ENCODE assay signal across 14 cellular contexts in genomic region chr2:160365691-160366367, GRCh38.
DNase-seq lines count a peak whose midpoint lies in the region; ATAC-seq and TF ChIP-seq lines count a peak whose summit lies in the region.
"Had no signal": no experiment of that assay in that cellular context is flagged by ENCODE, and none has a peak within 500 bp of the region (broad histone marks: within the 10 kb centered on the region; RNA-seq: fewer than 3 reads in every experiment).

No MANE protein-coding gene starts in this region.

- H3K4me1 Mint-ChIP-seq in immature natural killer cell, result peaks cover 86 to 95% of the 10 kb centered on the region in 2 donors
- H3K4me1 Mint-ChIP-seq in stimulated activated naive CD8-positive, alpha-beta T cell treated with anti-CD3 and anti-CD28 coated beads, Interleukin-15, amount 100 ng/mL, for 72 hours, result peaks cover 54% of the 10 kb centered on the region

- peak; percentile 77 to 92 (median 88) for ATAC-seq in psoas muscle
- ATAC-seq in stimulated activated naive CD8-positive, alpha-beta T cell treated with anti-CD3 and anti-CD28 coated beads, Interleukin-15, amount 100 ng/mL, for 72 hours, result no peak
- ATAC-seq in GM19351 (IDR thresholded peaks at IDR 0.05; ENCODE audit: unreplicated experiment), result no peak
- ATAC-seq: activated CD8-positive, alpha-beta T cell treated with anti-CD3 and anti-CD28 coated beads, Interleukin-2, amount 10 ng/mL, durations not matched to agents 7 days and 5 days had no signal

- TF ChIP-seq CTCF in breast epithelium (IDR thresholded peaks at IDR 0.05), result no peak
- no peak for TF ChIP-seq CTCF in psoas muscle (IDR thresholded peaks at IDR 0.05)
- no peak for TF ChIP-seq CTCF in dorsolateral prefrontal cortex (IDR thresholded peaks at IDR 0.05 in 54 of 56, conservative IDR thresholded peaks at IDR 0.05 in 2 of 56; ENCODE audit: low read depth in 1 of 56, partially characterized antibody in 56 of 56)

- H3K9me3 Mint-ChIP-seq in immature natural killer cell, result no peaks in the 10 kb centered on the region
- H3K9me3 Mint-ChIP-seq in stimulated activated naive CD8-positive, alpha-beta T cell treated with anti-CD3 and anti-CD28 coated beads, Interleukin-15, amount 100 ng/mL, for 72 hours, result no peaks in the 10 kb centered on the region
- H3K9me3 Mint-ChIP-seq: activated naive CD4-positive, alpha-beta T cell treated with anti-CD3 and anti-CD28 coated beads, Interleukin-2, amount 10 ng/mL, durations not matched to agents 7 days and 5 days had no signal

- H3K4me3 ChIP-seq in breast epithelium (no peak overlapping the region), psoas muscle (peak overlapping the region; percentile 22), dorsolateral prefrontal cortex (no peak overlapping the region)
- H3K4me3 ChIP-seq: BLaER1 had no signal

- H3K36me3 Mint-ChIP-seq in immature natural killer cell, result peaks cover 4 to 15% (median 14%) of the 10 kb centered on the region in 3 donors

- H3K36me3 ChIP-seq in breast epithelium (no peaks in the 10 kb centered on the region), psoas muscle (ENCODE audit: insufficient read depth in 1 of 2, low read depth in 1 of 2) (peaks cover 0 to 4% of the 10 kb centered on the region in 2 donors)

- peak overlapping the region; percentile 8 to 41 for H3K27ac ChIP-seq in breast epithelium
- H3K27ac ChIP-seq in psoas muscle, result peak overlapping the region; percentile 62
- H3K27ac ChIP-seq in dorsolateral prefrontal cortex, result no peak overlapping the region
- H3K27ac ChIP-seq: BLaER1 had no signal

- H3K4me1 ChIP-seq in breast epithelium (peaks cover 0 to 26% of the 10 kb centered on the region in 2 donors), psoas muscle (peaks cover 74% of the 10 kb centered on the region)

- intact Hi-C loops in breast epithelium (cut with DNase I; ENCODE audit: low total_unique reads) (no loop called here), psoas muscle (cut with DNase I) (no loop called here), dorsolateral prefrontal cortex (cut with DNase I) (no loop called here)

- 16 to 26% (median 22%) methylated on average over 5 of the region's 5 CpGs for WGBS in psoas muscle, 3 donors

- peak overlapping the region; percentile 0 to 44 (median 31) for H3K4me3 Mint-ChIP-seq in immature natural killer cell
- H3K4me3 Mint-ChIP-seq in stimulated activated naive CD8-positive, alpha-beta T cell treated with anti-CD3 and anti-CD28 coated beads, Interleukin-15, amount 100 ng/mL, for 72 hours, result no peak overlapping the region
- H3K4me3 Mint-ChIP-seq: activated CD8-positive, alpha-beta T cell treated with anti-CD3 and anti-CD28 coated beads, Interleukin-2, amount 10 ng/mL, durations not matched to agents 7 days and 5 days; activated naive CD4-positive, alpha-beta T cell treated with anti-CD3 and anti-CD28 coated beads, Interleukin-2, amount 10 ng/mL, durations not matched to agents 7 days and 5 days had no signal

- H3K27ac Mint-ChIP-seq in immature natural killer cell, result peak overlapping the region; percentile 32 to 80 (median 41)
- H3K27ac Mint-ChIP-seq in stimulated activated naive CD8-positive, alpha-beta T cell treated with anti-CD3 and anti-CD28 coated beads, Interleukin-15, amount 100 ng/mL, for 72 hours, result no peak overlapping the region
- H3K27ac Mint-ChIP-seq: activated CD8-positive, alpha-beta T cell treated with anti-CD3 and anti-CD28 coated beads, Interleukin-2, amount 10 ng/mL, durations not matched to agents 7 days and 5 days; activated naive CD4-positive, alpha-beta T cell treated with anti-CD3 and anti-CD28 coated beads, Interleukin-2, amount 10 ng/mL, durations not matched to agents 7 days and 5 days had no signal

- no peaks in the 10 kb centered on the region for H3K27me3 ChIP-seq in breast epithelium
- no peaks in the 10 kb centered on the region for H3K27me3 ChIP-seq in psoas muscle (ENCODE audit: insufficient read depth in 3 of 3, low read length in 2 of 3)
- H3K27me3 ChIP-seq in dorsolateral prefrontal cortex, result peaks cover 0 to 4% (median 0%) of the 10 kb centered on the region in 45 donors
- H3K27me3 ChIP-seq: BLaER1 had no signal

- H3K27me3 Mint-ChIP-seq in immature natural killer cell (ENCODE audit: low read depth in 3 of 3), result no peaks in the 10 kb centered on the region
- H3K27me3 Mint-ChIP-seq in stimulated activated naive CD8-positive, alpha-beta T cell treated with anti-CD3 and anti-CD28 coated beads, Interleukin-15, amount 100 ng/mL, for 72 hours, result no peaks in the 10 kb centered on the region
- H3K27me3 Mint-ChIP-seq: activated naive CD4-positive, alpha-beta T cell treated with anti-CD3 and anti-CD28 coated beads, Interleukin-2, amount 10 ng/mL, durations not matched to agents 7 days and 5 days had no signal

- H3K9me3 ChIP-seq in breast epithelium (no peaks in the 10 kb centered on the region), psoas muscle (no peaks in the 10 kb centered on the region)
- H3K9me3 ChIP-seq: BLaER1 had no signal

- DNase-seq in GM03348 (ENCODE audit: low spot score), result peak; percentile 36
- no peak for DNase-seq in breast epithelium (ENCODE audit: low spot score in 2 of 2)
- no peak for DNase-seq in immature natural killer cell
- peak; percentile 82 to 93 for DNase-seq in psoas muscle
- no peak for DNase-seq in stimulated activated naive CD8-positive, alpha-beta T cell treated with anti-CD3 and anti-CD28 coated beads, Interleukin-15, amount 100 ng/mL, for 72 hours
- DNase-seq in NCI-H1417 (lab: John Stamatoyannopoulos, UW), result no peak
- no peak for DNase-seq in dorsolateral prefrontal cortex
- DNase-seq: activated CD8-positive, alpha-beta T cell treated with anti-CD3 and anti-CD28 coated beads, Interleukin-2, amount 10 ng/mL, durations not matched to agents 7 days and 5 days; activated naive CD4-positive, alpha-beta T cell treated with anti-CD3 and anti-CD28 coated beads, Interleukin-2, amount 10 ng/mL, durations not matched to agents 7 days and 5 days; mesendoderm; NCI-H1694 treated with DMSO at 0.1 percent for 48 hours; T-helper 2 cell had no signal

- no peak for TF ChIP-seq POLR2A in breast epithelium (IDR thresholded peaks at IDR 0.05)

Comparison
In these comparisons a context has a peak if more than half of its experiments do, and no peak if none do; other contexts are left out.
1. DNase-seq: peak in GM03348 (single experiment) and psoas muscle (2 of 2); none in breast epithelium (0 of 2), immature natural killer cell (0 of 3), stimulated activated naive CD8-positive, alpha-beta T cell treated with anti-CD3 and anti-CD28 coated beads, Interleukin-15, amount 100 ng/mL, for 72 hours (0 of 2), NCI-H1417 (0 of 3) and dorsolateral prefrontal cortex (0 of 10).
2. H3K27ac ChIP-seq: peak in breast epithelium (2 of 2) and psoas muscle (single experiment); none in dorsolateral prefrontal cortex (0 of 59).
3. H3K27ac Mint-ChIP-seq: peak in immature natural killer cell (6 of 6); none in stimulated activated naive CD8-positive, alpha-beta T cell treated with anti-CD3 and anti-CD28 coated beads, Interleukin-15, amount 100 ng/mL, for 72 hours (0 of 2).
4. H3K4me3 Mint-ChIP-seq: peak in immature natural killer cell (5 of 5); none in stimulated activated naive CD8-positive, alpha-beta T cell treated with anti-CD3 and anti-CD28 coated beads, Interleukin-15, amount 100 ng/mL, for 72 hours (0 of 2).
5. ATAC-seq: peak in psoas muscle (4 of 4); none in stimulated activated naive CD8-positive, alpha-beta T cell treated with anti-CD3 and anti-CD28 coated beads, Interleukin-15, amount 100 ng/mL, for 72 hours (single experiment) and GM19351 (single experiment).